Comparison of ENCODE assay signal across 8 cellular contexts in genomic region chr12:12349711-12350665, GRCh38.
DNase-seq lines count a peak whose midpoint lies in the region; ATAC-seq lines count a peak whose summit lies in the region.

Gene MANSC1 (minus strand): TSS chr12:12350242. CDS start chr12:12343314, 6,928 bp downstream.

- peaks cover 4% of the 10 kb centered on the region for H3K27me3 Mint-ChIP-seq in dendritic cell treated with granulocyte-macrophage colony-stimulating factor and Interleukin-4, amounts not matched to agents 40 ng/mL and 50 ng/mL, for 4 days

- intact Hi-C loops in dendritic cell treated with granulocyte-macrophage colony-stimulating factor and Interleukin-4, amounts not matched to agents 40 ng/mL and 50 ng/mL, for 4 days (cut with micrococcal nuclease) = no loop called here

- no peaks in the 10 kb centered on the region for H3K9me3 Mint-ChIP-seq in dendritic cell treated with granulocyte-macrophage colony-stimulating factor and Interleukin-4, amounts not matched to agents 40 ng/mL and 50 ng/mL, for 4 days

- DNase-seq in NCI-H1436 (lab: John Stamatoyannopoulos, UW) = peak; percentile 37
- no peak for DNase-seq in NCI-H1436 treated with DMSO at 0.1 percent for 48 hours (lab: John Stamatoyannopoulos, UW)
- DNase-seq in NCI-H1930 (lab: John Stamatoyannopoulos, UW) = peak; percentile 58
- DNase-seq in activated CD4-positive, alpha-beta T cell treated with anti-CD3 and anti-CD28 coated beads for 48 hours = peak; percentile 58
- peak; percentile 87 for DNase-seq in left kidney (ENCODE audit: low read depth, low spot score)
- DNase-seq in stimulated activated CD4-positive, alpha-beta T cell treated with anti-CD3 and anti-CD28 coated beads, Interleukin-2, amount 100 ng/mL, for 24 hours = peak; percentile 50 to 68

- ATAC-seq in GM21529 (IDR thresholded peaks at IDR 0.05; ENCODE audit: unreplicated experiment) = no peak

- no peaks in the 10 kb centered on the region for H3K36me3 Mint-ChIP-seq in dendritic cell treated with granulocyte-macrophage colony-stimulating factor and Interleukin-4, amounts not matched to agents 40 ng/mL and 50 ng/mL, for 4 days (ENCODE audit: low read depth)

- no peak within 1 kb of the TSS for H3K27ac Mint-ChIP-seq in dendritic cell treated with granulocyte-macrophage colony-stimulating factor and Interleukin-4, amounts not matched to agents 40 ng/mL and 50 ng/mL, for 4 days

- H3K4me3 Mint-ChIP-seq in dendritic cell treated with granulocyte-macrophage colony-stimulating factor and Interleukin-4, amounts not matched to agents 40 ng/mL and 50 ng/mL, for 4 days = peak within 1 kb of the TSS; percentile 67

- peaks cover 12% of the 10 kb centered on the region for H3K4me1 Mint-ChIP-seq in dendritic cell treated with granulocyte-macrophage colony-stimulating factor and Interleukin-4, amounts not matched to agents 40 ng/mL and 50 ng/mL, for 4 days (ENCODE audit: low read depth)
